In the genomic region with DNA sequence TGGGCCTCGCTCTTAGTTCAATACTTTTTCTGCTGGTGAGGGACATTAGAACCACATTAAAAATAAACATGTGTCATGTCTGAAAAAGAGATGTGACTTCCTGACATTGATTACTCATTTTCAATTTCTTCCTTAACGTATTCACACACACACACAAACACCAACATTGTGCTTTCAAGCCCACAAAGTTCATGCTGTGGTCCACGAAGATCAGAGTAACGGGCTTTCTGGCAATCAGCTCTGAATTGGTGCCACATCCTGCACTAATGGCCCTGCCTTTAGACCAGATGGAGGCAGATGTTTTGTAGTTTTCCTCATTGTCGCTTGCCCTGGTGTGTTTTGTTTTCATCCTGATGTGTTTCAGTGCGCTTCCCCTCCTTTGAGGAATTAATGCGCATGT, we compare ENCODE assay signal across 24 cellular contexts. TPM values are rescaled to one million over a fixed set of nuclear protein-coding genes. Genes with fewer than 3 reads are reported as not detected.
DNase-seq lines count a peak whose midpoint lies in the region; ATAC-seq and FAIRE-seq lines count a peak whose summit lies in the region.
"Had no signal": no experiment of that assay in that cellular context is flagged by ENCODE, and none has a peak within 500 bp of the region (broad histone marks: within the 10 kb centered on the region; RNA-seq: fewer than 3 reads in every experiment).

No MANE protein-coding gene starts in this region.

- H3K27ac Mint-ChIP-seq in activated CD8-positive, alpha-beta T cell treated with anti-CD3 and anti-CD28 coated beads, Interleukin-2, amount 10 ng/mL, durations not matched to agents 7 days and 5 days, result peak overlapping the region; percentile 58
- peak overlapping the region in 1 of 2 donors; percentile 21 for H3K27ac Mint-ChIP-seq in effector memory CD8-positive, alpha-beta T cell
- H3K27ac Mint-ChIP-seq: activated naive CD8-positive, alpha-beta T cell; B cell; brain; stimulated activated naive CD8-positive, alpha-beta T cell treated with anti-CD3 and anti-CD28 coated beads, Interleukin-15, Interleukin-2, amounts not matched to agents 100 ng/mL and 50 ng/mL, for 24 hours had no signal

- peaks cover 5% of the 10 kb centered on the region for H3K27me3 Mint-ChIP-seq in activated CD8-positive, alpha-beta T cell treated with anti-CD3 and anti-CD28 coated beads, Interleukin-2, amount 10 ng/mL, durations not matched to agents 7 days and 5 days (ENCODE audit: low read depth)
- peaks cover 0 to 7% of the 10 kb centered on the region in 2 donors for H3K27me3 Mint-ChIP-seq in effector memory CD8-positive, alpha-beta T cell
- H3K27me3 Mint-ChIP-seq: activated naive CD8-positive, alpha-beta T cell; B cell; naive B cell had no signal

- CTCF ChIA-PET in activated CD8-positive, alpha-beta T cell treated with anti-CD3 and anti-CD28 coated beads, Interleukin-2, amount 10 ng/mL, durations not matched to agents 7 days and 5 days (lab: Charles Lee), result interaction anchor here (0.6 to 1.3 kb wide), 2 partner anchors 25 to 1957 kb away, joined by 3 to 5 read pairs; no protein-coding TSS in a partner anchor

- H3K27ac ChIP-seq in mesodermal cell (ENCODE audit: low read depth, low read length, severe bottlenecking), result peak overlapping the region; percentile 93
- H3K27ac ChIP-seq: colonic mucosa, pancreas had no signal

- 91 to 94% methylated on average over 3 to 6 of the region's 7 CpGs for WGBS in mesodermal cell (ENCODE audit: insufficient coverage in 2 of 2), 2 experiments

- DNase-seq in activated CD4-positive, alpha-beta T cell treated with anti-CD3 and anti-CD28 coated beads for 48 hours, result peak; percentile 13
- no peak for DNase-seq in activated CD4-positive, alpha-beta T cell treated with anti-CD3 and anti-CD28 coated beads, Interleukin-2, amount 50 U/mL, for 48 hours
- DNase-seq in GM19239 (ENCODE audit: insufficient read length, low spot score) (no peak), hypothalamus (lab: John Stamatoyannopoulos, UW) (no peak), T1000 (lab: John Stamatoyannopoulos, UW) (no peak)
- peak; percentile 24 for DNase-seq in activated CD8-positive, alpha-beta T cell treated with anti-CD3 and anti-CD28 coated beads, Interleukin-2, amount 10 ng/mL, durations not matched to agents 7 days and 5 days
- DNase-seq in effector memory CD8-positive, alpha-beta T cell, result no peak
- DNase-seq: 8988T, colonic mucosa, GOT3, kidney, mammary epithelial cell, naive B cell, NCI-H146, NCI-H2171, NCI-H526 treated with DMSO at 0.1 percent for 48 hours, pancreas, SHP77 treated with DMSO at 0.1 percent for 48 hours had no signal

- no peaks in the 10 kb centered on the region for H3K9me3 Mint-ChIP-seq in activated CD8-positive, alpha-beta T cell treated with anti-CD3 and anti-CD28 coated beads, Interleukin-2, amount 10 ng/mL, durations not matched to agents 7 days and 5 days (ENCODE audit: insufficient read depth)
- H3K9me3 Mint-ChIP-seq in effector memory CD8-positive, alpha-beta T cell, result no peaks in the 10 kb centered on the region
- H3K9me3 Mint-ChIP-seq: brain, naive B cell had no signal

- peak; percentile 21 for FAIRE-seq in GM19239 (lab: Jason Lieb, UNC)
- FAIRE-seq: kidney, pancreas had no signal

- POLR2A ChIA-PET in activated CD8-positive, alpha-beta T cell treated with anti-CD3 and anti-CD28 coated beads, Interleukin-2, amount 10 ng/mL, durations not matched to agents 7 days and 5 days (lab: Charles Lee), result interaction anchor here (0.6 to 1.0 kb wide), 4 partner anchors 10 to 472 kb away, joined by 3 to 7 read pairs (median 4); a partner anchor contains a TSS

- no peaks in the 10 kb centered on the region for H3K9me3 ChIP-seq in mesodermal cell (ENCODE audit: control insufficient read depth, low read length)
- H3K9me3 ChIP-seq: colonic mucosa, pancreas had no signal

- no peak overlapping the region for H3K4me3 ChIP-seq in mesodermal cell (ENCODE audit: extremely low read depth, insufficient read depth, low read length, poor library complexity, severe bottlenecking)
- H3K4me3 ChIP-seq: colonic mucosa, pancreas had no signal

- no peaks in the 10 kb centered on the region for H3K36me3 Mint-ChIP-seq in activated CD8-positive, alpha-beta T cell treated with anti-CD3 and anti-CD28 coated beads, Interleukin-2, amount 10 ng/mL, durations not matched to agents 7 days and 5 days (ENCODE audit: low read depth)
- no peaks in the 10 kb centered on the region for H3K36me3 Mint-ChIP-seq in effector memory CD8-positive, alpha-beta T cell (ENCODE audit: insufficient read depth)
- H3K36me3 Mint-ChIP-seq: activated naive CD8-positive, alpha-beta T cell; brain; naive B cell had no signal

- peak; percentile 12 for ATAC-seq in activated CD8-positive, alpha-beta T cell treated with anti-CD3 and anti-CD28 coated beads, Interleukin-2, amount 10 ng/mL, durations not matched to agents 7 days and 5 days
- no peak for ATAC-seq in effector memory CD8-positive, alpha-beta T cell (replicated peaks)
- ATAC-seq: sciatic nerve had no signal

- H3K4me1 ChIP-seq in mesodermal cell (ENCODE audit: control insufficient read depth, insufficient read depth, low read length, poor library complexity, severe bottlenecking), result peaks cover 39% of the 10 kb centered on the region
- H3K4me1 ChIP-seq: colonic mucosa, pancreas had no signal

- H3K4me3 Mint-ChIP-seq in activated CD8-positive, alpha-beta T cell treated with anti-CD3 and anti-CD28 coated beads, Interleukin-2, amount 10 ng/mL, durations not matched to agents 7 days and 5 days, result no peak overlapping the region
- H3K4me3 Mint-ChIP-seq in effector memory CD8-positive, alpha-beta T cell, result no peak overlapping the region
- H3K4me3 Mint-ChIP-seq: activated naive CD8-positive, alpha-beta T cell; B cell; brain; naive B cell; stimulated activated naive CD8-positive, alpha-beta T cell treated with anti-CD3 and anti-CD28 coated beads, Interleukin-15, Interleukin-2, amounts not matched to agents 100 ng/mL and 50 ng/mL, for 24 hours had no signal

- H3K36me3 ChIP-seq in mesodermal cell (ENCODE audit: control insufficient read depth, insufficient read depth, low read length), result no peaks in the 10 kb centered on the region
- H3K36me3 ChIP-seq: colonic mucosa, pancreas had no signal

- H3K4me1 Mint-ChIP-seq in activated CD8-positive, alpha-beta T cell treated with anti-CD3 and anti-CD28 coated beads, Interleukin-2, amount 10 ng/mL, durations not matched to agents 7 days and 5 days (ENCODE audit: low read depth), result peaks cover 22% of the 10 kb centered on the region
- H3K4me1 Mint-ChIP-seq in effector memory CD8-positive, alpha-beta T cell (ENCODE audit: low read depth in 2 of 2), result peaks cover 12 to 16% of the 10 kb centered on the region in 2 donors
- H3K4me1 Mint-ChIP-seq: B cell, brain, naive B cell had no signal

RNA-seq across cellular contexts. Expression of a gene that starts 47.9 kb away (rescaled TPM):
- total RNA-seq in activated CD8-positive, alpha-beta T cell treated with anti-CD3 and anti-CD28 coated beads, Interleukin-2, amount 10 ng/mL, durations not matched to agents 7 days and 5 days, result 10 to 100 TPM; 90.7 to 94.5 TPM
- 172 TPM for polyA plus RNA-seq in mesodermal cell (2013, experiment 1 of 2)
- polyA plus RNA-seq in mesodermal cell (2013, experiment 2 of 2), result 171 TPM

Comparison
In these comparisons a context has a peak if more than half of its experiments do, and no peak if none do; other contexts are left out.
1. DNase-seq: peak in activated CD4-positive, alpha-beta T cell treated with anti-CD3 and anti-CD28 coated beads for 48 hours (single experiment) and activated CD8-positive, alpha-beta T cell treated with anti-CD3 and anti-CD28 coated beads, Interleukin-2, amount 10 ng/mL, durations not matched to agents 7 days and 5 days (single experiment); none in activated CD4-positive, alpha-beta T cell treated with anti-CD3 and anti-CD28 coated beads, Interleukin-2, amount 50 U/mL, for 48 hours (0 of 2), GM19239 (single experiment), effector memory CD8-positive, alpha-beta T cell (0 of 3), hypothalamus (0 of 51) and T1000 (single experiment).